In genomic region chr17:78883090-78883532, GRCh38 we compare ENCODE assay signal across 8 cellular contexts. TPM values are rescaled to one million over a fixed set of nuclear protein-coding genes. Genes with fewer than 3 reads are reported as not detected.
DNase-seq lines count a peak whose midpoint lies in the region; ATAC-seq, FAIRE-seq and TF ChIP-seq lines count a peak whose summit lies in the region.

No MANE protein-coding gene starts in this region.

- DNase-seq in H54 (ENCODE audit: insufficient read length, low spot score), result peak; percentile 92
- peak; percentile 90 for DNase-seq in Right ventricle myocardium inferior (ENCODE audit: missing footprints)
- DNase-seq in progenitor cell of endocrine pancreas (ENCODE audit: low spot score, unreplicated experiment), result no peak
- no peak for DNase-seq in DMS79 treated with DMSO at 0.1 percent for 48 hours (lab: John Stamatoyannopoulos, UW)
- DNase-seq in stimulated activated CD4-positive, alpha-beta T cell treated with anti-CD3 and anti-CD28 coated beads, Interleukin-4, amount 100 ng/mL, for 1 hour, result no peak

- H3K4me3 ChIP-seq in WI38 (ENCODE audit: low read depth, low read length), result peak overlapping the region; percentile 39

- H3K9me3 Mint-ChIP-seq in progenitor cell of endocrine pancreas (ENCODE audit: low read depth), result no peaks in the 10 kb centered on the region

- ATAC-seq in Right ventricle myocardium inferior (peak; percentile 77), HG03521 (IDR thresholded peaks at IDR 0.05; ENCODE audit: unreplicated experiment) (no peak), GM19328 (IDR thresholded peaks at IDR 0.05; ENCODE audit: unreplicated experiment) (no peak)

- TF ChIP-seq CTCF in WI38 (IDR thresholded peaks at IDR 0.05; ENCODE audit: low read depth, low read length), result no peak
- no peak for TF ChIP-seq CTCF in progenitor cell of endocrine pancreas (IDR thresholded peaks at IDR 0.05; ENCODE audit: unreplicated experiment)

- H3K27ac Mint-ChIP-seq in progenitor cell of endocrine pancreas, result peak overlapping the region; percentile 80

- no peak for FAIRE-seq in H54 (lab: Jason Lieb, UNC)

- H3K4me1 Mint-ChIP-seq in progenitor cell of endocrine pancreas (ENCODE audit: low read depth), result peaks cover 14% of the 10 kb centered on the region

- no peak overlapping the region for H3K4me3 Mint-ChIP-seq in progenitor cell of endocrine pancreas (ENCODE audit: low read depth)

- intact Hi-C loops in Right ventricle myocardium inferior (cut with DNase I), result loop anchor here (5.0 kb wide), 1 partner anchor 39 kb away; no protein-coding TSS in a partner anchor

- H3K27me3 Mint-ChIP-seq in progenitor cell of endocrine pancreas, result no peaks in the 10 kb centered on the region

- no peaks in the 10 kb centered on the region for H3K36me3 Mint-ChIP-seq in progenitor cell of endocrine pancreas (ENCODE audit: insufficient read depth)

- TF ChIP-seq POLR2A in H54 (IDR thresholded peaks at IDR 0.05; ENCODE audit: low read depth, low read length), result no peak

RNA-seq across cellular contexts. Expression of gene CEP295NL, which starts 19.9 kb away (rescaled TPM):
- total RNA-seq in Right ventricle myocardium inferior, result 0.60 TPM
- total RNA-seq in progenitor cell of endocrine pancreas, result 2.3 and 2.6 TPM in 2 replicates

RNA-seq across cellular contexts. Expression of gene TIMP2, which starts 42.1 kb away (rescaled TPM):
- total RNA-seq in Right ventricle myocardium inferior (138 TPM), progenitor cell of endocrine pancreas (50.9 and 51.4 TPM in 2 replicates)

RNA-seq across cellular contexts. Expression of gene USP36, which starts 42.5 kb away (rescaled TPM):
- total RNA-seq in Right ventricle myocardium inferior (18.4 TPM), progenitor cell of endocrine pancreas (54.1 and 54.9 TPM in 2 replicates)

Comparison
In these comparisons a context has a peak if more than half of its experiments do, and no peak if none do; other contexts are left out.
1. DNase-seq: peak in H54 (single experiment) and Right ventricle myocardium inferior (single experiment); none in progenitor cell of endocrine pancreas (single experiment), DMS79 treated with DMSO at 0.1 percent for 48 hours (single experiment) and stimulated activated CD4-positive, alpha-beta T cell treated with anti-CD3 and anti-CD28 coated beads, Interleukin-4, amount 100 ng/mL, for 1 hour (single experiment).